ENCODE assay signal across 35 cellular contexts in the genomic region with DNA sequence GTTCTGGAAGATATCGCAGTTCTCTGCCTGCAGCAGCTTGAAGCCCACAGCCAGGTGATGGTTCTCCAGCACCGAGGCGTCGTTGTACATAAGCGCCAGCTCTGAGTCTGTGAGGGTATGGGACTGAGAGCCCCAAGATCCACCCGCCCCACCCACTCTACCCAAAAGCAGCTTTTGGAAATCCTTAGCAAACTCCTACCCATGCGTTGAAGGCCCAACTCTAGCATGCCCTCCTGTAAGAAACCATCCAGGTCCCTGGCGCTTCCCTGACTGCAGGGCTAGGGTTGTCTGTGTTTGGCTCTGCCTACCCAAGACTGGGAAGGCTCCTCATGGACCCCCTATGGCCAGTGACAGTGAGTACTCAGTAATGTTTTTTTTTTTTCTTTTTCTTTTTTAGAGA. TPM values are rescaled to one million over a fixed set of nuclear protein-coding genes. Genes with fewer than 3 reads are reported as not detected.
"Had no signal": no experiment of that assay in that cellular context is flagged by ENCODE, and none has a peak within 500 bp of the region (broad histone marks: within the 10 kb centered on the region; RNA-seq: fewer than 3 reads in every experiment).

No MANE protein-coding gene starts in this region.

- H3K9me3 ChIP-seq: ascending aorta had no signal

- DNase-seq: activated B cell treated with CpG ODN at 0.5 μM for 24 hours; activated CD4-positive, alpha-beta memory T cell treated with anti-CD3 and anti-CD28 coated beads for 36 hours; activated CD4-positive, alpha-beta T cell treated with anti-CD3 and anti-CD28 coated beads for 4 hours; activated CD4-positive, alpha-beta T cell treated with anti-CD3 and anti-CD28 coated beads, Interleukin-2, amount 10 ng/mL, durations not matched to agents 24 days and 14 days; activated CD4-positive, alpha-beta T cell treated with anti-CD3 and anti-CD28 coated beads, Interleukin-2, amount 50 U/mL, for 1 hour; activated CD4-positive, alpha-beta T cell treated with anti-CD3 and anti-CD28 coated beads, Interleukin-2, amount 50 U/mL, for 4 hours; activated CD4-positive, CD25-positive, alpha-beta regulatory T cell treated with anti-CD3 and anti-CD28 coated beads, Interleukin-2, amount 50 U/mL, for 72 hours; activated CD8-positive, alpha-beta memory T cell treated with anti-CD3 and anti-CD28 coated beads, Interleukin-2, amount 50 U/mL, for 48 hours; activated CD8-positive, alpha-beta T cell treated with anti-CD3 and anti-CD28 coated beads for 36 hours; activated effector memory CD4-positive, alpha-beta T cell treated with Interleukin-2 at 50 U/mL for 16 hours; activated gamma-delta T cell; activated naive CD4-positive, alpha-beta T cell treated with anti-CD3 and anti-CD28 coated beads, Interleukin-2, amount 10 ng/mL, durations not matched to agents 7 days and 5 days; activated naive CD4-positive, alpha-beta T cell treated with Interleukin-2 at 50 U/mL for 16 hours; activated naive CD8-positive, alpha-beta T cell treated with anti-CD3 and anti-CD28 coated beads, Interleukin-2, amount 10 ng/mL, durations not matched to agents 7 days and 5 days; activated naive CD8-positive, alpha-beta T cell treated with anti-CD3 and anti-CD28 coated beads, Interleukin-2, amount 50 U/mL, for 24 hours; activated T-cell treated with anti-CD3 and anti-CD28 coated beads, Interleukin-2, amount 50 U/mL, for 24 hours; activated T-cell treated with anti-CD3 and anti-CD28 coated beads, Interleukin-2, amount 50 U/mL, for 48 hours; amygdala; anterior cingulate cortex; caudate nucleus; cerebellar nuclear complex; T-helper 2 cell; T-helper 9 cell had no signal

- H3K4me3 ChIP-seq: ascending aorta, cardiac muscle cell had no signal

- H3K27me3 ChIP-seq: ascending aorta, cardiac muscle cell had no signal

- H3K4me3 Mint-ChIP-seq: activated B cell treated with CpG ODN at 0.5 μM for 24 hours; activated CD4-positive, alpha-beta memory T cell treated with anti-CD3 and anti-CD28 coated beads for 36 hours; activated CD4-positive, alpha-beta T cell treated with anti-CD3 and anti-CD28 coated beads, Interleukin-2, amount 10 ng/mL, durations not matched to agents 24 days and 14 days; activated CD8-positive, alpha-beta T cell treated with anti-CD3 and anti-CD28 coated beads for 36 hours; activated naive CD4-positive, alpha-beta T cell treated with anti-CD3 and anti-CD28 coated beads, Interleukin-2, amount 10 ng/mL, durations not matched to agents 7 days and 5 days; activated naive CD4-positive, alpha-beta T cell treated with anti-CD3 and anti-CD28 coated beads, Interleukin-2, amount 50 U/mL, for 24 hours; activated naive CD8-positive, alpha-beta T cell; activated naive CD8-positive, alpha-beta T cell treated with anti-CD3 and anti-CD28 coated beads, Interleukin-2, amount 10 ng/mL, durations not matched to agents 7 days and 5 days; activated naive CD8-positive, alpha-beta T cell treated with anti-CD3 and anti-CD28 coated beads, Interleukin-2, amount 50 U/mL, for 24 hours; activated T-cell treated with anti-CD3 and anti-CD28 coated beads, Interleukin-2, amount 50 U/mL, for 24 hours; brain; central memory CD8-positive, alpha-beta T cell; T-helper 1 cell treated with Interleukin-12 subunit alpha and Interleukin-12 subunit beta and Interleukin-4 antibody, amounts not matched to agents 30 μg/mL and 1 μg/mL, for 36 hours; T-helper 2 cell treated with Interferon-gamma antibody and Interleukin-4, amounts not matched to agents 5 μg/mL and 100 μg/mL, for 36 hours had no signal

- ATAC-seq: activated CD8-positive, alpha-beta T cell treated with anti-CD3 and anti-CD28 coated beads for 36 hours; activated naive CD8-positive, alpha-beta T cell treated with anti-CD3 and anti-CD28 coated beads, Interleukin-2, amount 50 U/mL, for 24 hours had no signal

- H3K27ac Mint-ChIP-seq: activated B cell treated with CpG ODN at 0.5 μM for 24 hours; activated CD4-positive, alpha-beta memory T cell treated with anti-CD3 and anti-CD28 coated beads for 36 hours; activated CD4-positive, alpha-beta T cell treated with anti-CD3 and anti-CD28 coated beads, Interleukin-2, amount 10 ng/mL, durations not matched to agents 24 days and 14 days; activated CD8-positive, alpha-beta T cell treated with anti-CD3 and anti-CD28 coated beads for 36 hours; activated naive CD4-positive, alpha-beta T cell treated with anti-CD3 and anti-CD28 coated beads, Interleukin-2, amount 10 ng/mL, durations not matched to agents 7 days and 5 days; activated naive CD4-positive, alpha-beta T cell treated with anti-CD3 and anti-CD28 coated beads, Interleukin-2, amount 50 U/mL, for 24 hours; activated naive CD8-positive, alpha-beta T cell; activated naive CD8-positive, alpha-beta T cell treated with anti-CD3 and anti-CD28 coated beads, Interleukin-2, amount 10 ng/mL, durations not matched to agents 7 days and 5 days; activated naive CD8-positive, alpha-beta T cell treated with anti-CD3 and anti-CD28 coated beads, Interleukin-2, amount 50 U/mL, for 24 hours; activated T-cell treated with anti-CD3 and anti-CD28 coated beads, Interleukin-2, amount 50 U/mL, for 24 hours; activated T-helper 2 cell treated with anti-CD3 and anti-CD28 coated beads, Interferon-gamma antibody, Interleukin-2, Interleukin-4, amounts not matched to agents 10 μg/mL and 5 μg/mL and 100 μg/mL, durations not matched to agents 14 hours and 24 hours and 36 hours; brain; T-helper 1 cell treated with Interleukin-12 subunit alpha and Interleukin-12 subunit beta and Interleukin-4 antibody, amounts not matched to agents 30 μg/mL and 1 μg/mL, for 36 hours; T-helper 2 cell treated with Interferon-gamma antibody and Interleukin-4, amounts not matched to agents 5 μg/mL and 100 μg/mL, for 36 hours had no signal

- H3K4me1 ChIP-seq: ascending aorta had no signal

- H3K4me1 Mint-ChIP-seq: activated naive CD4-positive, alpha-beta T cell treated with anti-CD3 and anti-CD28 coated beads, Interleukin-2, amount 50 U/mL, for 24 hours; brain had no signal

- H3K36me3 ChIP-seq: ascending aorta, cardiac muscle cell had no signal

- H3K36me3 Mint-ChIP-seq: activated CD4-positive, alpha-beta memory T cell treated with anti-CD3 and anti-CD28 coated beads for 36 hours; activated naive CD4-positive, alpha-beta T cell treated with anti-CD3 and anti-CD28 coated beads, Interleukin-2, amount 10 ng/mL, durations not matched to agents 7 days and 5 days; activated naive CD4-positive, alpha-beta T cell treated with anti-CD3 and anti-CD28 coated beads, Interleukin-2, amount 50 U/mL, for 24 hours; activated naive CD8-positive, alpha-beta T cell; activated naive CD8-positive, alpha-beta T cell treated with anti-CD3 and anti-CD28 coated beads, Interleukin-2, amount 10 ng/mL, durations not matched to agents 7 days and 5 days; brain had no signal

- H3K9me3 Mint-ChIP-seq: activated B cell treated with CpG ODN at 0.5 μM for 24 hours; activated CD4-positive, alpha-beta memory T cell treated with anti-CD3 and anti-CD28 coated beads for 36 hours; activated CD4-positive, alpha-beta T cell treated with anti-CD3 and anti-CD28 coated beads, Interleukin-2, amount 10 ng/mL, durations not matched to agents 24 days and 14 days; activated CD8-positive, alpha-beta T cell treated with anti-CD3 and anti-CD28 coated beads for 36 hours; activated naive CD4-positive, alpha-beta T cell treated with anti-CD3 and anti-CD28 coated beads, Interleukin-2, amount 10 ng/mL, durations not matched to agents 7 days and 5 days; activated naive CD4-positive, alpha-beta T cell treated with anti-CD3 and anti-CD28 coated beads, Interleukin-2, amount 50 U/mL, for 24 hours; activated naive CD8-positive, alpha-beta T cell treated with anti-CD3 and anti-CD28 coated beads, Interleukin-2, amount 10 ng/mL, durations not matched to agents 7 days and 5 days; activated naive CD8-positive, alpha-beta T cell treated with anti-CD3 and anti-CD28 coated beads, Interleukin-2, amount 50 U/mL, for 24 hours; activated T-cell treated with anti-CD3 and anti-CD28 coated beads, Interleukin-2, amount 50 U/mL, for 24 hours; activated T-helper 2 cell treated with anti-CD3 and anti-CD28 coated beads, Interferon-gamma antibody, Interleukin-2, Interleukin-4, amounts not matched to agents 10 μg/mL and 5 μg/mL and 100 μg/mL, durations not matched to agents 14 hours and 24 hours and 36 hours; central memory CD8-positive, alpha-beta T cell; T-helper 1 cell treated with Interleukin-12 subunit alpha and Interleukin-12 subunit beta and Interleukin-4 antibody, amounts not matched to agents 30 μg/mL and 1 μg/mL, for 36 hours; T-helper 2 cell treated with Interferon-gamma antibody and Interleukin-4, amounts not matched to agents 5 μg/mL and 100 μg/mL, for 36 hours had no signal

- H3K27ac ChIP-seq: ascending aorta, cardiac muscle cell, VCaP had no signal

RNA-seq across cellular contexts. Expression of gene PDE4C, which starts 9.4 kb away (rescaled TPM):
- total RNA-seq: activated B cell treated with CpG ODN at 0.5 μM for 24 hours; activated CD4-positive, alpha-beta memory T cell treated with anti-CD3 and anti-CD28 coated beads for 36 hours; activated CD8-positive, alpha-beta memory T cell treated with anti-CD3 and anti-CD28 coated beads for 36 hours; ascending aorta had no signal

RNA-seq across cellular contexts. Expression of gene IFI30, which starts 43.2 kb away (rescaled TPM):
- polyA plus RNA-seq: cardiac muscle cell had no signal

RNA-seq across cellular contexts. Expression of gene IQCN, which starts 57.5 kb away (rescaled TPM):
- total RNA-seq: bronchial epithelial cell had no signal
